ENCODE assay signal across 17 cellular contexts in genomic region chr20:63428906-63429575, GRCh38. TPM values are rescaled to one million over a fixed set of nuclear protein-coding genes. Genes with fewer than 3 reads are reported as not detected.
A peak's percentile ranks its signal among the peaks of the same experiment; 100 is the strongest.
DNase-seq lines count a peak whose midpoint lies in the region; ATAC-seq and TF ChIP-seq lines count a peak whose summit lies in the region.
"Had no signal": no experiment of that assay in that cellular context is flagged by ENCODE, and none has a peak within 500 bp of the region (broad histone marks: within the 10 kb centered on the region; RNA-seq: fewer than 3 reads in every experiment).

No MANE protein-coding gene starts in this region.

- peak overlapping the region; percentile 56 for H3K14ac ChIP-seq in neuronal stem cell (ENCODE audit: low read length)

- H3K9ac ChIP-seq in neuronal stem cell (ENCODE audit: low read depth, low read length, poor library complexity), result no peak overlapping the region

- no peak overlapping the region for H2BK15ac ChIP-seq in neuronal stem cell (ENCODE audit: low read length)

- H3K9me3 ChIP-seq in WERI-Rb-1 (ENCODE audit: severe bottlenecking) (no peaks in the 10 kb centered on the region), neuronal stem cell (replicated peaks in 1 of 2; ENCODE audit: control insufficient read depth in 2 of 2, insufficient read depth in 1 of 2, low read depth in 1 of 2, low read length in 2 of 2) (peaks cover 0 to 2% of the 10 kb centered on the region in 2 donors), prostate gland (no peaks in the 10 kb centered on the region)
- H3K9me3 ChIP-seq: BE2C had no signal

- H2BK5ac ChIP-seq in neuronal stem cell (ENCODE audit: low read length), result peak overlapping the region; percentile 60

- ATAC-seq in stimulated activated naive CD8-positive, alpha-beta T cell treated with anti-CD3 and anti-CD28 coated beads, Interleukin-15, amount 100 ng/mL, for 72 hours, result peak; percentile 7
- ATAC-seq in stimulated activated naive CD8-positive, alpha-beta T cell treated with anti-CD3 and anti-CD28 coated beads, Interleukin-15, Interleukin-2, amounts not matched to agents 100 U/mL and 50 U/mL, for 24 hours, result no peak
- ATAC-seq: K562 had no signal

- H3K36me3 ChIP-seq in WERI-Rb-1 (peaks cover 32% of the 10 kb centered on the region), neuronal stem cell (replicated peaks in 1 of 2; ENCODE audit: control insufficient read depth in 2 of 2, insufficient read depth in 2 of 2, low read length in 2 of 2) (peaks cover 3 to 70% of the 10 kb centered on the region in 2 donors), prostate gland (no peaks in the 10 kb centered on the region)
- H3K36me3 ChIP-seq: BE2C had no signal

- H3K27ac ChIP-seq in WERI-Rb-1, result peak overlapping the region; percentile 58
- H3K27ac ChIP-seq in neuronal stem cell (replicated peaks; ENCODE audit: low read length), result peak overlapping the region; percentile 10
- H3K27ac ChIP-seq in prostate gland, result no peak overlapping the region

- WGBS in neuronal stem cell (ENCODE audit: extremely low coverage in 2 of 2, insufficient read length in 2 of 2, insufficient replicate concordance in 1 of 2), 2 donors, result no CpG with 5 or more reads among the region's 20 CpGs
- WGBS in prostate gland, result 66% methylated on average over 20 of the region's 20 CpGs

- no peak overlapping the region for H4K91ac ChIP-seq in neuronal stem cell (ENCODE audit: low read depth, low read length, poor library complexity)

- H3K27ac Mint-ChIP-seq in stimulated activated naive CD8-positive, alpha-beta T cell treated with anti-CD3 and anti-CD28 coated beads, Interleukin-15, amount 100 ng/mL, for 72 hours, result peak overlapping the region in 1 of 2 donors; percentile 91
- H3K27ac Mint-ChIP-seq: CD4-positive, CD25-positive, alpha-beta regulatory T cell; CD8-positive, alpha-beta memory T cell had no signal

- TF ChIP-seq POLR2A in prostate gland (IDR thresholded peaks at IDR 0.05), result no peak

- peak overlapping the region; percentile 73 for H2BK12ac ChIP-seq in neuronal stem cell (ENCODE audit: low read length)

- DNase-seq in stimulated activated naive CD8-positive, alpha-beta T cell treated with anti-CD3 and anti-CD28 coated beads, Interleukin-15, amount 100 ng/mL, for 72 hours, result no peak
- no peak for DNase-seq in stimulated activated naive CD8-positive, alpha-beta T cell treated with anti-CD3 and anti-CD28 coated beads, Interleukin-15, Interleukin-2, amounts not matched to agents 100 U/mL and 50 U/mL, for 24 hours
- DNase-seq in WERI-Rb-1 (no peak), neuronal stem cell (ENCODE audit: low spot score) (no peak), prostate gland (ENCODE audit: low spot score) (no peak), GM19238 (ENCODE audit: insufficient read length, low spot score) (no peak)
- DNase-seq: BE2C; C1 segment of cervical spinal cord; Caco-2; CD4-positive, CD25-positive, alpha-beta regulatory T cell; CD8-positive, alpha-beta memory T cell; DMS153; DMS79; GDM1; GOT3; H9 had no signal

- peak overlapping the region; percentile 65 for H3K23ac ChIP-seq in neuronal stem cell (ENCODE audit: low read depth, low read length, poor library complexity)

- H3K9me3 Mint-ChIP-seq in stimulated activated naive CD8-positive, alpha-beta T cell treated with anti-CD3 and anti-CD28 coated beads, Interleukin-15, amount 100 ng/mL, for 72 hours, result no peaks in the 10 kb centered on the region
- H3K9me3 Mint-ChIP-seq: CD8-positive, alpha-beta memory T cell had no signal

- H2BK120ac ChIP-seq in neuronal stem cell (ENCODE audit: low read depth, low read length), result peak overlapping the region; percentile 81

- H3K4me3 Mint-ChIP-seq in stimulated activated naive CD8-positive, alpha-beta T cell treated with anti-CD3 and anti-CD28 coated beads, Interleukin-15, amount 100 ng/mL, for 72 hours, result no peak overlapping the region
- H3K4me3 Mint-ChIP-seq: CD4-positive, CD25-positive, alpha-beta regulatory T cell; CD8-positive, alpha-beta memory T cell; H9 had no signal

- H2AK5ac ChIP-seq in neuronal stem cell (ENCODE audit: low read depth, low read length), result peak overlapping the region; percentile 84

- peaks cover 11% of the 10 kb centered on the region for H3K4me1 Mint-ChIP-seq in stimulated activated naive CD8-positive, alpha-beta T cell treated with anti-CD3 and anti-CD28 coated beads, Interleukin-15, amount 100 ng/mL, for 72 hours

- no peak overlapping the region for H3K4ac ChIP-seq in neuronal stem cell (ENCODE audit: low read length)

- H3K4me3 ChIP-seq in WERI-Rb-1 (ENCODE audit: low read depth, low read length) (no peak overlapping the region), neuronal stem cell (ENCODE audit: low read length in 2 of 2) (no peak overlapping the region), prostate gland (no peak overlapping the region)
- H3K4me3 ChIP-seq: K562 had no signal

- no peak for TF ChIP-seq CTCF in WERI-Rb-1 (IDR thresholded peaks at IDR 0.05; ENCODE audit: low read depth, low read length)
- TF ChIP-seq CTCF in prostate gland (IDR thresholded peaks at IDR 0.05), result no peak

- intact Hi-C loops in prostate gland (cut with DNase I), result no loop called here

- H3K4me2 ChIP-seq in neuronal stem cell (ENCODE audit: insufficient read depth, low read length, poor library complexity, severe bottlenecking), result no peak overlapping the region

- H3K27me3 ChIP-seq in WERI-Rb-1 (ENCODE audit: insufficient read depth, low read depth, severe bottlenecking), result no peaks in the 10 kb centered on the region
- H3K27me3 ChIP-seq in neuronal stem cell (ENCODE audit: control insufficient read depth in 3 of 3, insufficient read depth in 3 of 3, low read depth in 1 of 3, low read length in 3 of 3), result no peaks in the 10 kb centered on the region
- peaks cover 3% of the 10 kb centered on the region for H3K27me3 ChIP-seq in prostate gland (replicated peaks; ENCODE audit: insufficient read depth)
- H3K27me3 ChIP-seq: BE2C had no signal

- H3K27me3 Mint-ChIP-seq in stimulated activated naive CD8-positive, alpha-beta T cell treated with anti-CD3 and anti-CD28 coated beads, Interleukin-15, amount 100 ng/mL, for 72 hours, result no peaks in the 10 kb centered on the region
- H3K27me3 Mint-ChIP-seq: CD8-positive, alpha-beta memory T cell had no signal

- H3K18ac ChIP-seq in neuronal stem cell (ENCODE audit: low read length), result peak overlapping the region; percentile 71

- peaks cover 6% of the 10 kb centered on the region for H3K79me1 ChIP-seq in neuronal stem cell (ENCODE audit: low read depth, low read length)

- no peak overlapping the region for H2AFZ ChIP-seq in neuronal stem cell (ENCODE audit: low read length)

- H4K8ac ChIP-seq in neuronal stem cell (ENCODE audit: low read depth, low read length), result peak overlapping the region; percentile 65

- H3K4me1 ChIP-seq in neuronal stem cell (ENCODE audit: control insufficient read depth in 2 of 2, insufficient read depth in 1 of 2, low read depth in 1 of 2, low read length in 2 of 2) (no peaks in the 10 kb centered on the region), prostate gland (replicated peaks) (no peaks in the 10 kb centered on the region)
- H3K4me1 ChIP-seq: BE2C, Caco-2 had no signal

RNA-seq across cellular contexts. Expression of gene KCNQ2, which starts 43.4 kb away (rescaled TPM):
- 79.3 TPM for polyA plus RNA-seq in neuronal stem cell (2013, experiment 1 of 2)
- polyA plus RNA-seq in neuronal stem cell (2013, experiment 2 of 2), result 73.4 TPM
- 10 to 100 TPM in 1 of 2 donors, under 1 TPM in 1; 0.46 to 35.6 TPM for total RNA-seq in prostate gland
- total RNA-seq: CD8-positive, alpha-beta memory T cell had no signal
- polyA plus RNA-seq: CD8-positive, alpha-beta memory T cell had no signal

Comparison
In these comparisons a context has a peak if more than half of its experiments do, and no peak if none do; other contexts are left out.
1. H3K27ac ChIP-seq: peak in WERI-Rb-1 (single experiment) and neuronal stem cell (single experiment); none in prostate gland (0 of 2).